18 cellular contexts compared by ENCODE assay signal in the genomic region with DNA sequence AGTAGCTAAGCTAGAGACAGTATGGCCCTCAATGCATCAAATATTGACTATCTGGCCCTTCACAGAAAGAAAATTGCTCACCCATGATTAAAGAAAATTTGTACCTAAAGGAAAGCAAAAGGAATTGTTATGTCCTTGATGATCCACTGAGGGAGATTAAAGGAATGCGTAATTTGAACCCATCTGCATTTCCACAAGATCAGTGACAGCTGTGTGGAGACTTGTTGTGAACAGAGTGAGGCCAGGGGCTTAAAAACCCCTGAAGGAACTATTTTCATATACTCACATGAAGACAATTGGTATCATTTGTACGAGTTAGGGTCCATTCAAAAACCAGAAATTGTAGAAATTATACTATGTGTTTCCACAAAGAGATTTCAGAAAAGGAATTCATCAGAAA.
"Had no signal": no experiment of that assay in that cellular context is flagged by ENCODE, and none has a peak within 500 bp of the region (broad histone marks: within the 10 kb centered on the region; RNA-seq: fewer than 3 reads in every experiment).

No MANE protein-coding gene starts in this region.

- H3K79me2 ChIP-seq: hepatocyte had no signal

- H3K4me2 ChIP-seq: hepatocyte had no signal

- H3K4me1 ChIP-seq: colonic mucosa, esophagus muscularis mucosa, foreskin keratinocyte, gastroesophageal sphincter, heart left ventricle, left lung, lower lobe of right lung had no signal

- H2AFZ ChIP-seq: hepatocyte had no signal

- DNase-seq: colonic mucosa; cortex of kidney; effector CD4-positive, alpha-beta T cell; effector memory CD4-positive, alpha-beta T cell; foreskin keratinocyte; heart left ventricle; hypothalamus; immature natural killer cell; left cardiac atrium; left lung; left ventricle myocardium superior; lower lobe of right lung; mesenchymal stem cell; mucosa of descending colon; naive B cell had no signal

- H3K36me3 ChIP-seq: colonic mucosa, esophagus muscularis mucosa, gastroesophageal sphincter, heart left ventricle, left lung, lower lobe of right lung had no signal

- H3K4me3 ChIP-seq: colonic mucosa, esophagus muscularis mucosa, gastroesophageal sphincter, heart left ventricle, hepatocyte, left lung, lower lobe of right lung, mucosa of descending colon had no signal

- H3K27me3 ChIP-seq: colonic mucosa, esophagus muscularis mucosa, foreskin keratinocyte, gastroesophageal sphincter, heart left ventricle, hepatocyte, left lung had no signal

- ATAC-seq: foreskin keratinocyte, gastroesophageal sphincter, heart left ventricle, left cardiac atrium, left lung, left ventricle myocardium superior, lower lobe of right lung, mucosa of descending colon had no signal

- H3K9me3 ChIP-seq: colonic mucosa, esophagus muscularis mucosa, gastroesophageal sphincter, heart left ventricle, left lung, lower lobe of right lung, mucosa of descending colon had no signal

- H3K27ac ChIP-seq: colonic mucosa, esophagus muscularis mucosa, foreskin keratinocyte, gastroesophageal sphincter, heart left ventricle, hepatocyte, left lung, lower lobe of right lung had no signal
